ENCODE assay signal across 23 cellular contexts in genomic region chr3:165783383-165783782, GRCh38. TPM values are rescaled to one million over a fixed set of nuclear protein-coding genes. Genes with fewer than 3 reads are reported as not detected.
DNase-seq lines count a peak whose midpoint lies in the region; ATAC-seq and TF ChIP-seq lines count a peak whose summit lies in the region.
"Had no signal": no experiment of that assay in that cellular context is flagged by ENCODE, and none has a peak within 500 bp of the region (broad histone marks: within the 10 kb centered on the region; RNA-seq: fewer than 3 reads in every experiment).

No MANE protein-coding gene starts in this region.

- no peak overlapping the region for H4K8ac ChIP-seq in mesendoderm (ENCODE audit: low read depth, low read length)

- H3K79me1 ChIP-seq in mesendoderm (ENCODE audit: low read length) = no peaks in the 10 kb centered on the region

- H3K9me3 ChIP-seq in body of pancreas (no peaks in the 10 kb centered on the region), right lobe of liver (no peaks in the 10 kb centered on the region), BE2C (no peaks in the 10 kb centered on the region)
- H3K9me3 ChIP-seq: A549, HAP-1 had no signal

- H3K18ac ChIP-seq in mesendoderm (ENCODE audit: low read length) = no peak overlapping the region

- no peak overlapping the region for H3K23ac ChIP-seq in mesendoderm (ENCODE audit: low read length)

- DNase-seq in body of pancreas = no peak
- DNase-seq in left lobe of liver (ENCODE audit: low spot score) = no peak
- no peak for DNase-seq in right lobe of liver
- DNase-seq in RPMI8226 = no peak
- DNase-seq in BE2C = no peak
- no peak for DNase-seq in mesendoderm
- DNase-seq: 8988T; ACHN; AML-193; C1 segment of cervical spinal cord; Calu3; CD4-positive, alpha-beta memory T cell; COR-L47; DMS53; DMS79 treated with DMSO at 0.1 percent for 48 hours; GF-D8; GOT3; HFFc6 had no signal

- no peaks in the 10 kb centered on the region for H3K27me3 ChIP-seq in body of pancreas
- no peaks in the 10 kb centered on the region for H3K27me3 ChIP-seq in right lobe of liver
- no peaks in the 10 kb centered on the region for H3K27me3 ChIP-seq in BE2C
- no peaks in the 10 kb centered on the region for H3K27me3 ChIP-seq in mesendoderm (ENCODE audit: insufficient read depth, low read length, poor library complexity)

- H3K36me3 ChIP-seq in body of pancreas (replicated peaks in 1 of 2; ENCODE audit: insufficient read depth in 1 of 2, low read depth in 2 of 2) (no peaks in the 10 kb centered on the region), right lobe of liver (no peaks in the 10 kb centered on the region), BE2C (peaks cover 6% of the 10 kb centered on the region; the same call in 1 of the 2 replicates), mesendoderm (ENCODE audit: control insufficient read depth, insufficient read depth, low read length) (no peaks in the 10 kb centered on the region)
- H3K36me3 ChIP-seq: HAP-1 had no signal

- H2BK5ac ChIP-seq in mesendoderm (ENCODE audit: low read length) = no peak overlapping the region

- H4K5ac ChIP-seq in mesendoderm (ENCODE audit: low read length) = no peak overlapping the region

- H3K4me1 ChIP-seq in body of pancreas (no peaks in the 10 kb centered on the region), right lobe of liver (peaks cover 0 to 31% (median 2%) of the 10 kb centered on the region in 4 donors), BE2C (no peaks in the 10 kb centered on the region; the same call in 1 of the 2 replicates), mesendoderm (ENCODE audit: control insufficient read depth, low read depth, low read length) (no peaks in the 10 kb centered on the region)
- H3K4me1 ChIP-seq: A549, HAP-1 had no signal

- H3K27ac ChIP-seq in body of pancreas (no peak overlapping the region), right lobe of liver (peak overlapping the region in 2 of 3 donors; percentile 24 to 63), mesendoderm (ENCODE audit: low read depth, low read length) (no peak overlapping the region)
- H3K27ac ChIP-seq: A549 had no signal

- H3K4ac ChIP-seq in mesendoderm (ENCODE audit: low read depth, low read length) = no peak overlapping the region

- H3K79me2 ChIP-seq in mesendoderm (ENCODE audit: control insufficient read depth, insufficient read depth, low read length) = no peaks in the 10 kb centered on the region

- intact Hi-C loops in body of pancreas (cut with DNase I) (no loop called here), right lobe of liver (cut with DNase I) (no loop called here)

- no peak overlapping the region for H2AK5ac ChIP-seq in mesendoderm (ENCODE audit: low read length)

- H2BK15ac ChIP-seq in mesendoderm (replicated peaks; ENCODE audit: low read depth) = no peak overlapping the region

- H3K9ac ChIP-seq in mesendoderm (ENCODE audit: low read length) = no peak overlapping the region

- WGBS in body of pancreas, 2 donors = 14 to 15% methylated on average over 1 of the region's 1 CpG
- WGBS in right lobe of liver (ENCODE audit: insufficient coverage, low coverage, low lambda C conversion rate, missing lambda C conversion rate) = 13% methylated on average over 1 of the region's 1 CpG
- no CpG with 5 or more reads among the region's 1 CpG for WGBS in mesendoderm (ENCODE audit: extremely low coverage, insufficient coverage, low lambda C conversion rate)

- H2BK120ac ChIP-seq in mesendoderm (ENCODE audit: low read depth, low read length) = no peak overlapping the region

- no peak for TF ChIP-seq POLR2A in body of pancreas (IDR thresholded peaks at IDR 0.05)
- TF ChIP-seq POLR2A in right lobe of liver (IDR thresholded peaks at IDR 0.05) = no peak

- TF ChIP-seq CTCF in body of pancreas (IDR thresholded peaks at IDR 0.05) (no peak), right lobe of liver (IDR thresholded peaks at IDR 0.05) (no peak), BE2C (IDR thresholded peaks at IDR 0.05; ENCODE audit: low read depth, low read length) (no peak)

- H3K4me2 ChIP-seq in mesendoderm (ENCODE audit: low read length) = no peak overlapping the region
- H3K4me2 ChIP-seq: A549 had no signal

- no peak overlapping the region for H3K56ac ChIP-seq in mesendoderm (ENCODE audit: low read length)

- ATAC-seq in body of pancreas = peak; percentile 48
- peak; percentile 70 for ATAC-seq in left lobe of liver
- peak; percentile 80 to 90 (median 85) for ATAC-seq in right lobe of liver
- ATAC-seq in HG03457 (IDR thresholded peaks at IDR 0.05; ENCODE audit: unreplicated experiment) = no peak
- ATAC-seq: A549 had no signal

- H3K4me3 ChIP-seq in body of pancreas (no peak overlapping the region), right lobe of liver (peak overlapping the region in 1 of 3 donors; percentile 14), BE2C (ENCODE audit: low read depth, low read length) (no peak overlapping the region), mesendoderm (ENCODE audit: low read length) (no peak overlapping the region)
- H3K4me3 ChIP-seq: A549, HAP-1 had no signal

RNA-seq across cellular contexts. Expression of gene BCHE, which starts 53.8 kb away (rescaled TPM):
- total RNA-seq in body of pancreas = 1 to 10 TPM in 1 of 2 donors, under 1 TPM in 1; 0.52 to 4.0 TPM
- total RNA-seq in left lobe of liver = 38.3 TPM
- total RNA-seq in right lobe of liver = 10 to 100 TPM; 28.4 to 53.8 (median 34.4) TPM
- polyA plus RNA-seq in BE2C (2012; ENCODE audit: insufficient read depth, insufficient read length, low read depth) = 51.1 TPM
- 0.76 TPM for polyA plus RNA-seq in mesendoderm (2013, experiment 1 of 2)
- 0.88 TPM for polyA plus RNA-seq in mesendoderm (2013, experiment 2 of 2)
- total RNA-seq: CD4-positive, alpha-beta memory T cell; G401; HFFc6 had no signal
- polyA plus RNA-seq: BJ; CD4-positive, alpha-beta memory T cell had no signal

Comparison
In these comparisons a context has a peak if more than half of its experiments do, and no peak if none do; other contexts are left out.
1. H3K27ac ChIP-seq: peak in right lobe of liver (2 of 3); none in body of pancreas (0 of 4) and mesendoderm (single experiment).